In genomic region chr15:66171891-66172290, GRCh38 we compare ENCODE assay signal across 23 cellular contexts.
"Had no signal": no experiment of that assay in that cellular context is flagged by ENCODE, and none has a peak within 500 bp of the region (broad histone marks: within the 10 kb centered on the region; RNA-seq: fewer than 3 reads in every experiment).

No MANE protein-coding gene starts in this region.

- DNase-seq: activated CD4-positive, alpha-beta T cell treated with anti-CD3 and anti-CD28 coated beads for 36 hours; activated CD4-positive, alpha-beta T cell treated with anti-CD3 and anti-CD28 coated beads, Interleukin-2, amount 50 U/mL, for 4 hours; activated CD4-positive, CD25-positive, alpha-beta regulatory T cell; activated naive CD4-positive, alpha-beta T cell treated with Interleukin-2 at 50 U/mL for 16 hours; activated T-cell treated with anti-CD3 and anti-CD28 coated beads for 4 hours; activated T-cell treated with anti-CD3 and anti-CD28 coated beads, Interleukin-2, amount 50 U/mL, for 72 hours; colonic mucosa; effector memory CD4-positive, alpha-beta T cell; kidney glomerular epithelial cell; lower lobe of right lung; mesenchymal stem cell; naive thymus-derived CD8-positive, alpha-beta T cell; stimulated activated CD4-positive, alpha-beta T cell treated with anti-CD3 and anti-CD28 coated beads, Interleukin-2, amount 100 ng/mL, for 24 hours; stimulated activated naive B cell treated with anti-CD40 and anti-IgM and Interleukin-4, amounts not matched to agents 10 μg/mL and 1 μg/mL and 100 μg/mL, for 72 hours; stomach; T-helper 17 cell; tibial artery had no signal

- H3K4me1 ChIP-seq: ascending aorta, colonic mucosa, lower lobe of right lung, prostate gland, stomach, tibial artery had no signal

- H3K4me3 ChIP-seq: ascending aorta, cardiac muscle cell, colonic mucosa, lower lobe of right lung, prostate gland, skin epidermis, stomach, tibial artery had no signal

- H3K36me3 ChIP-seq: ascending aorta, cardiac muscle cell, colonic mucosa, lower lobe of right lung, prostate gland, stomach, tibial artery had no signal

- ATAC-seq: activated CD4-positive, alpha-beta T cell treated with anti-CD3 and anti-CD28 coated beads for 36 hours; activated T-cell treated with anti-CD3 and anti-CD28 coated beads, Interleukin-2, amount 50 U/mL, for 72 hours; left lobe of liver; lower lobe of right lung; naive thymus-derived CD8-positive, alpha-beta T cell; sciatic nerve; stimulated activated naive B cell treated with anti-CD40 and anti-IgM and Interleukin-4, amounts not matched to agents 10 μg/mL and 1 μg/mL and 100 μg/mL, for 72 hours; T-helper 17 cell had no signal

- H3K27ac ChIP-seq: ascending aorta, cardiac muscle cell, colonic mucosa, lower lobe of right lung, prostate gland, skin epidermis, stomach, tibial artery had no signal

- H3K27me3 ChIP-seq: ascending aorta, cardiac muscle cell, colonic mucosa had no signal

- H3K9me3 ChIP-seq: ascending aorta, colonic mucosa, lower lobe of right lung, prostate gland, stomach, tibial artery had no signal
